ENCODE assay signal across 1 cellular context in the genomic region with DNA sequence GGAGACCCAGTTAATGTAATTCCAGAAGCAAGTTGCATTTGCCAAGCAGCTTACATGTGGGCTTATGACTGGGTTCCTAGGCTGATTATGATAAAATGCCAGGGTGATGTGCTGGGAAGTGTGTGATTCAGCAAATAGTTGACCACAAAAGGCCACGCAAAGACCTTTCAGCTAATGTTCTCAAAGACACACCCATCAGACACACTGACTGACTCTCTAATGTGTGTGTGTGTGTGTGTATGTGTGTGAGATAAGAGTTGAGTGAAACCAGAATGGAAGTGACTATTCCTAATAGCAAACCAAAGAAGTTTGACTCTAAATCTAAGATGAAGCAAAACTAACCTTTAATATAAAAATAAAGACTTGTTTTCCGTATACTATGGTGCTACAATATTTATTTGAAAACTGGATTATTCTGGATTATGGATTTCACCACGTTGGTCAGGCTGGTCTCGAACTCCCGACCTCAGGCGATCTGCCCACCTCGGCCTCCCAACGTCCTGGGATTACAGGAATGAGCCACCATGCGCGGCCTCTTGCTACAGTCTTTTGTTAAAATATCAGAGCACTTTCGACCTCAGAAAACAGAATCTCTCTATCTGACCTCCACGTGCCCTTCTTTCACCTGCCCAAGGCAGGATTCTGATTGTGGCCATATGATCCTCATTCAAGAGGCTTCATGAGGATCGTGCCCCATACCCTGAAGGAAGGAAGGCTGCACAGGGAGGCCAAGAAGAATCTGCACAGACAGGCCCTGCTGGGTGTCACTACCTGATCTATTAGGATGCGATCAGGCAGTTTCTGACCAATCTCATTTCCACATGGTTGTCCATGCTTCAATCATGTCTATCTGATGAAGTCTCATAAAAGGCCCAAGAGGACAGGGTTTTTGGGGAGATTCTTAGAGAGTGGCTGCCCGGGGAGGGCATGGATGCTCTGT.
TF ChIP-seq lines count a peak whose summit lies in the region.

No MANE protein-coding gene starts in this region.

TF ChIP-seq in K562, 482 proteins besides CTCF, POLR2A, EP300 and RAD21 (continued from another document and continues in another):
- TF ChIP-seq BCLAF1 (IDR thresholded peaks at IDR 0.05; ENCODE audit: borderline replicate concordance in 1 of 2, control insufficient read depth in 1 of 2, low read depth in 2 of 2, low read length in 1 of 2) (peak in 1 of 2 experiments; percentile 48; a peak in 1 of 4 replicates), TEAD4 (IDR thresholded peaks at IDR 0.05; ENCODE audit: low read length) (peak; percentile 97), TEAD4 (CRISPR knock-in tag; IDR thresholded peaks at IDR 0.05; ENCODE audit: borderline replicate concordance) (no peak), ZNF395 (CRISPR knock-in tag; IDR thresholded peaks at IDR 0.05) (0 out of 2 replicates have a peak, but pooled peaks have one; percentile 40), KAT8 (IDR thresholded peaks at IDR 0.05; ENCODE audit: low read depth) (no peak), BACH1 (tag; IDR thresholded peaks at IDR 0.05) (peak; percentile 87; the same call in 1 of the 2 replicates), CBX2 (IDR thresholded peaks at IDR 0.05; ENCODE audit: insufficient read depth, low read length, poor library complexity, severe bottlenecking) (no peak), ZNF184 (CRISPR knock-in tag; IDR thresholded peaks at IDR 0.05) (no peak), SMAD1 (IDR thresholded peaks at IDR 0.05; ENCODE audit: low read depth, low read length, partially characterized antibody) (no peak), MEF2A (IDR thresholded peaks at IDR 0.05; ENCODE audit: control insufficient read depth, low read depth, low read length) (0 out of 2 replicates have a peak, but pooled peaks have one; percentile 36), ZKSCAN8 (CRISPR knock-in tag; IDR thresholded peaks at IDR 0.05) (no peak), ZMIZ1 (IDR thresholded peaks at IDR 0.05; ENCODE audit: low read depth in 2 of 2, low read length in 2 of 2) (peak in 1 of 2 experiments; percentile 84; a peak in 2 of 4 replicates), NCOA1 (IDR thresholded peaks at IDR 0.05; ENCODE audit: low read depth) (peak; percentile 87), ZNF174 (CRISPR knock-in tag; IDR thresholded peaks at IDR 0.05) (no peak), TBL1XR1 (IDR thresholded peaks at IDR 0.05; ENCODE audit: low read length in 2 of 2) (peak; percentile 81 to 92; a peak in 3 of 4 replicates), U2AF2 (optimal IDR thresholded peaks at IDR 0.05; ENCODE audit: low read depth, low read length) (no peak), YBX1 (IDR thresholded peaks at IDR 0.05) (no peak), CBX1 (IDR thresholded peaks at IDR 0.05; ENCODE audit: low read depth) (no peak), NELFE (IDR thresholded peaks at IDR 0.05; ENCODE audit: insufficient read depth, insufficient read length) (no peak), ZNF143 (CRISPR knock-in tag; IDR thresholded peaks at IDR 0.05) (no peak), RFX5 (IDR thresholded peaks at IDR 0.05; ENCODE audit: low read depth, low read length) (no peak), ERF (CRISPR knock-in tag; IDR thresholded peaks at IDR 0.05) (no peak), FOSL1 (tag; conservative IDR thresholded peaks at IDR 0.05) (peak; percentile 97), FIP1L1 (IDR thresholded peaks at IDR 0.05; ENCODE audit: low read depth, low read length, poor library complexity, severe bottlenecking) (no peak), ZNF764 (CRISPR knock-in tag; IDR thresholded peaks at IDR 0.05; ENCODE audit: low read depth) (no peak), ZNF644 (tag; IDR thresholded peaks at IDR 0.05; ENCODE audit: low read depth) (0 out of 2 replicates have a peak, but pooled peaks have one; percentile 40), ZNF311 (CRISPR knock-in tag; IDR thresholded peaks at IDR 0.05) (no peak), MYC (IDR thresholded peaks at IDR 0.05; ENCODE audit: low read depth, low read length) (peak; percentile 97), MYC (CRISPR knock-in tag; IDR thresholded peaks at IDR 0.05; ENCODE audit: borderline replicate concordance, low read depth) (no peak), ZBTB1 (CRISPR knock-in tag; IDR thresholded peaks at IDR 0.05; ENCODE audit: borderline replicate concordance, low read depth) (no peak), NBN (IDR thresholded peaks at IDR 0.05; ENCODE audit: low read depth) (peak; percentile 93), ETV5 (CRISPR knock-in tag; IDR thresholded peaks at IDR 0.05; ENCODE audit: low read depth) (no peak), GABPB2 (CRISPR knock-in tag; conservative IDR thresholded peaks at IDR 0.05) (no peak), ZNF408 (CRISPR knock-in tag; IDR thresholded peaks at IDR 0.05; ENCODE audit: low read depth) (no peak), MEIS2 (IDR thresholded peaks at IDR 0.05; ENCODE audit: partially characterized antibody) (peak; percentile 96), BRD4 (IDR thresholded peaks at IDR 0.05) (no peak), SMAD3 (CRISPR knock-in tag; conservative IDR thresholded peaks at IDR 0.05) (no peak), SMARCE1 (IDR thresholded peaks at IDR 0.05) (peak; percentile 99), CREBBP (IDR thresholded peaks at IDR 0.05; ENCODE audit: low read depth, low read length) (no peak), LCOR (CRISPR knock-in tag; IDR thresholded peaks at IDR 0.05) (no peak), SMARCC2 (IDR thresholded peaks at IDR 0.05; ENCODE audit: low read depth) (peak; percentile 95), JUND (IDR thresholded peaks at IDR 0.05; ENCODE audit: borderline replicate concordance, low read depth, low read length) (peak; percentile 89), JUND (tag; IDR thresholded peaks at IDR 0.05; ENCODE audit: borderline replicate concordance, low read depth, low read length) (peak; percentile 91; the same call in 2 of the 3 replicates), PHB2 (IDR thresholded peaks at IDR 0.05; ENCODE audit: low read depth) (peak; percentile 70; the same call in 1 of the 2 replicates)
- TF ChIP-seq, protein P1, sequence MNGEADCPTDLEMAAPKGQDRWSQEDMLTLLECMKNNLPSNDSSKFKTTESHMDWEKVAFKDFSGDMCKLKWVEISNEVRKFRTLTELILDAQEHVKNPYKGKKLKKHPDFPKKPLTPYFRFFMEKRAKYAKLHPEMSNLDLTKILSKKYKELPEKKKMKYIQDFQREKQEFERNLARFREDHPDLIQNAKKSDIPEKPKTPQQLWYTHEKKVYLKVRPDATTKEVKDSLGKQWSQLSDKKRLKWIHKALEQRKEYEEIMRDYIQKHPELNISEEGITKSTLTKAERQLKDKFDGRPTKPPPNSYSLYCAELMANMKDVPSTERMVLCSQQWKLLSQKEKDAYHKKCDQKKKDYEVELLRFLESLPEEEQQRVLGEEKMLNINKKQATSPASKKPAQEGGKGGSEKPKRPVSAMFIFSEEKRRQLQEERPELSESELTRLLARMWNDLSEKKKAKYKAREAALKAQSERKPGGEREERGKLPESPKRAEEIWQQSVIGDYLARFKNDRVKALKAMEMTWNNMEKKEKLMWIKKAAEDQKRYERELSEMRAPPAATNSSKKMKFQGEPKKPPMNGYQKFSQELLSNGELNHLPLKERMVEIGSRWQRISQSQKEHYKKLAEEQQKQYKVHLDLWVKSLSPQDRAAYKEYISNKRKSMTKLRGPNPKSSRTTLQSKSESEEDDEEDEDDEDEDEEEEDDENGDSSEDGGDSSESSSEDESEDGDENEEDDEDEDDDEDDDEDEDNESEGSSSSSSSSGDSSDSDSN (IDR thresholded peaks at IDR 0.05; ENCODE audit: borderline replicate concordance in 1 of 2, low read depth in 2 of 2, low read length in 2 of 2) = no peak
- TF ChIP-seq, protein P2, sequence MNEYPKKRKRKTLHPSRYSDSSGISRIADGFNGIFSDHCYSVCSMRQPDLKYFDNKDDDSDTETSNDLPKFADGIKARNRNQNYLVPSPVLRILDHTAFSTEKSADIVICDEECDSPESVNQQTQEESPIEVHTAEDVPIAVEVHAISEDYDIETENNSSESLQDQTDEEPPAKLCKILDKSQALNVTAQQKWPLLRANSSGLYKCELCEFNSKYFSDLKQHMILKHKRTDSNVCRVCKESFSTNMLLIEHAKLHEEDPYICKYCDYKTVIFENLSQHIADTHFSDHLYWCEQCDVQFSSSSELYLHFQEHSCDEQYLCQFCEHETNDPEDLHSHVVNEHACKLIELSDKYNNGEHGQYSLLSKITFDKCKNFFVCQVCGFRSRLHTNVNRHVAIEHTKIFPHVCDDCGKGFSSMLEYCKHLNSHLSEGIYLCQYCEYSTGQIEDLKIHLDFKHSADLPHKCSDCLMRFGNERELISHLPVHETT (CRISPR knock-in tag; conservative IDR thresholded peaks at IDR 0.05 in 1 of 2, IDR thresholded peaks at IDR 0.05 in 1 of 2) = no peak; a peak in 1 of 4 replicates
- TF ChIP-seq, protein P3, sequence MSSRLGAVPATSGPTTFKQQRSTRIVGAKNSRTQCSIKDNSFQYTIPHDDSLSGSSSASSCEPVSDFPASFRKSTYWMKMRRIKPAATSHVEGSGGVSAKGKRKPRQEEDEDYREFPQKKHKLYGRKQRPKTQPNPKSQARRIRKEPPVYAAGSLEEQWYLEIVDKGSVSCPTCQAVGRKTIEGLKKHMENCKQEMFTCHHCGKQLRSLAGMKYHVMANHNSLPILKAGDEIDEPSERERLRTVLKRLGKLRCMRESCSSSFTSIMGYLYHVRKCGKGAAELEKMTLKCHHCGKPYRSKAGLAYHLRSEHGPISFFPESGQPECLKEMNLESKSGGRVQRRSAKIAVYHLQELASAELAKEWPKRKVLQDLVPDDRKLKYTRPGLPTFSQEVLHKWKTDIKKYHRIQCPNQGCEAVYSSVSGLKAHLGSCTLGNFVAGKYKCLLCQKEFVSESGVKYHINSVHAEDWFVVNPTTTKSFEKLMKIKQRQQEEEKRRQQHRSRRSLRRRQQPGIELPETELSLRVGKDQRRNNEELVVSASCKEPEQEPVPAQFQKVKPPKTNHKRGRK (tag; IDR thresholded peaks at IDR 0.05) = no peak
